ENCODE assay signal across 16 cellular contexts in the genomic region with DNA sequence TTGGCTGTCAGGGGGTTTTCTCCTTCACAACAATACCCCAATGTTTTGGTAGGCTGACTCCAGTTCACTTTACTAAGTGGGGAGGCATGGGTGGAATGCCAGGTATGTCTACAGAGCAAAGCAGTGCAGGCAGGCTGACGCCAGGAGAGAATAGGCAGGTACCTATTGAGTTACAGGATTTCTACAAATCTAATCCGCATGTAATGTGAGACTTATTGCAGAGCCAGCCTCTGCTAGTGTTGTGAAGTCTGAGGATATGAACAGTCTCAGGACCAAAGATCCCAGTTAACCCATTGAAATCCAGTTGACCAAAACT.
DNase-seq lines count a peak whose midpoint lies in the region; ATAC-seq and TF ChIP-seq lines count a peak whose summit lies in the region.
"Had no signal": no experiment of that assay in that cellular context is flagged by ENCODE, and none has a peak within 500 bp of the region (broad histone marks: within the 10 kb centered on the region; RNA-seq: fewer than 3 reads in every experiment).

No MANE protein-coding gene starts in this region.

- peak overlapping the region; percentile 67 to 91 (median 69) for H3K27ac ChIP-seq in thyroid gland
- H3K27ac ChIP-seq: KMS-11, thoracic aorta had no signal

- H3K36me3 ChIP-seq in thyroid gland: no peaks in the 10 kb centered on the region
- H3K36me3 ChIP-seq: thoracic aorta had no signal

- 3 to 16% methylated on average over 2 of the region's 2 CpGs for WGBS in thyroid gland, 2 donors

- peak in 1 of 2 donors; percentile 26 for TF ChIP-seq POLR2A in thyroid gland (IDR thresholded peaks at IDR 0.05)

- ATAC-seq in GM18498 (IDR thresholded peaks at IDR 0.05; ENCODE audit: unreplicated experiment) (no peak), GM19324 (IDR thresholded peaks at IDR 0.05; ENCODE audit: low FRiP score, unreplicated experiment) (no peak)
- ATAC-seq: activated T-cell treated with anti-CD3 and anti-CD28 coated beads, Interleukin-2, amount 50 U/mL, for 72 hours had no signal

- no peaks in the 10 kb centered on the region for H3K9me3 ChIP-seq in thyroid gland

- DNase-seq in NCI-H1092 treated with DMSO at 0.1 percent for 48 hours (lab: John Stamatoyannopoulos, UW): peak; percentile 8
- no peak for DNase-seq in NCI-H1092 (lab: John Stamatoyannopoulos, UW)
- peak; percentile 95 for DNase-seq in NCI-H69 (lab: John Stamatoyannopoulos, UW)
- peak; percentile 56 for DNase-seq in iPS DF 4.7 (ENCODE audit: extremely low read depth, low spot score)
- DNase-seq in thyroid gland: peak; percentile 81 to 88
- no peak for DNase-seq in LoVo (ENCODE audit: low spot score)
- DNase-seq: 8988T; activated T-cell treated with anti-CD3 and anti-CD28 coated beads, Interleukin-2, amount 50 U/mL, for 72 hours; erythroblast; kidney; nucleus accumbens; OCI-M1 had no signal

- peak in 1 of 6 experiments; percentile 33 for TF ChIP-seq CTCF in thyroid gland (IDR thresholded peaks at IDR 0.05)

- intact Hi-C loops in thyroid gland (cut with DNase I): no loop called here

- no peak overlapping the region for H3K4me3 ChIP-seq in thyroid gland (replicated peaks in 1 of 3)
- H3K4me3 ChIP-seq: thoracic aorta had no signal

- H3K27me3 ChIP-seq in thyroid gland: no peaks in the 10 kb centered on the region

- H3K4me1 ChIP-seq in thyroid gland: peaks cover 17% of the 10 kb centered on the region in 2 donors

Comparison
In these comparisons a context has a peak if more than half of its experiments do, and no peak if none do; other contexts are left out.
1. DNase-seq: peak in NCI-H1092 treated with DMSO at 0.1 percent for 48 hours (single experiment), NCI-H69 (single experiment), iPS DF 4.7 (single experiment) and thyroid gland (2 of 2); none in NCI-H1092 (single experiment) and LoVo (single experiment).